8 cellular contexts compared by ENCODE assay signal in the genomic region with DNA sequence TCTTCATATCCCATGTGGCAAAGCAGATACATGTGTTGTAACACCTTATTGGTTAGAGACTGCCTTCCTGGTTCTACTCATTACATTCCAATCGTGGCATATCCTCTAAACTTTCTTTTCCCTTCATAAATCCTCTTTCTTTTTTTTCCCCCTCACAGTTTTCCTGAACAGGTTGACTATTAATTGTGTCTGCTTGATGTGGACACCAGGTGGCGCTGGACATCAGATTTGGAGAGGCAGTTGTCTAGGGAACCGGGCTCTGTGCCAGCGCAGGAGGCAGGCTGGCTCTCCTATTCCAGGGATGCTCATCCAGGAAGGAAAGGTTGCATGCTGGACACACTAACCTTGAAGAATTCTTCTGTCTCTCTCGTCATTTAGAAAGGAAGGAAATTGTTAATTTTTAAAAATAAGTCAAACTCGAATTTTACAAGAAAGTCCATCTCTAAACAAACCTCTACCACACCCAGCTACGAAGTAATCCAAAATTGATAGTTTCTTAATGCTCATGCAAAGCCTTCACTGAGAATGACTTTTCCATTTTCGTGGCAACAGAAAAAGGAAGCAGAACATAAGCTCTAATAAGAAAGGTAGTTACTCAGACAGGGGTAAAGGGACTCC. TPM values are rescaled to one million over a fixed set of nuclear protein-coding genes. Genes with fewer than 3 reads are reported as not detected.
A peak's percentile ranks its signal among the peaks of the same experiment; 100 is the strongest.
DNase-seq lines count a peak whose midpoint lies in the region; ATAC-seq and TF ChIP-seq lines count a peak whose summit lies in the region.

No MANE protein-coding gene starts in this region.

- no peaks in the 10 kb centered on the region for H3K9me2 ChIP-seq in PC-9 (ENCODE audit: insufficient read depth)

- no peaks in the 10 kb centered on the region for H3K4me1 ChIP-seq in PC-9 (replicated peaks; ENCODE audit: insufficient read depth)
- no peaks in the 10 kb centered on the region for H3K4me1 ChIP-seq in neural progenitor cell

- H3K4me2 ChIP-seq in PC-9 (no peak overlapping the region), neural progenitor cell (no peak overlapping the region)

- H4K20me1 ChIP-seq in PC-9 (ENCODE audit: insufficient read depth) (no peaks in the 10 kb centered on the region), neural progenitor cell (ENCODE audit: low read depth) (no peaks in the 10 kb centered on the region)

- H3F3A ChIP-seq in PC-9 (ENCODE audit: insufficient read depth, low read depth), result no peaks in the 10 kb centered on the region
- H3F3A ChIP-seq in neural progenitor cell (ENCODE audit: low read depth), result no peaks in the 10 kb centered on the region

- peak; percentile 90 for ATAC-seq in GM21529 (IDR thresholded peaks at IDR 0.05; ENCODE audit: unreplicated experiment)
- peak; percentile 45 to 55 for ATAC-seq in activated T-cell treated with anti-CD3 and anti-CD28 coated beads, Interleukin-2, amount 50 U/mL, for 72 hours (replicated peaks in 1 of 2)

- H2AFZ ChIP-seq in PC-9 (no peak overlapping the region), neural progenitor cell (replicated peaks) (no peak overlapping the region)

- POLR2A ChIA-PET in PC-9 (lab: Charles Lee; ENCODE audit: unreplicated experiment), result no interaction called here

- no peaks in the 10 kb centered on the region for H3K9me3 Mint-ChIP-seq in activated T-cell treated with anti-CD3 and anti-CD28 coated beads, Interleukin-2, amount 50 U/mL, for 72 hours
- no peaks in the 10 kb centered on the region for H3K9me3 Mint-ChIP-seq in neural progenitor cell

- DNase-seq in DMS79 (lab: John Stamatoyannopoulos, UW), result peak; percentile 1
- DNase-seq in KBM-7, result peak; percentile 63
- peak; percentile 68 to 69 for DNase-seq in PC-9
- peak; percentile 62 to 73 for DNase-seq in activated T-cell treated with anti-CD3 and anti-CD28 coated beads, Interleukin-2, amount 50 U/mL, for 72 hours
- peak; percentile 90 for DNase-seq in fibroblast of pulmonary artery (ENCODE audit: low read depth)
- peak; percentile 87 for DNase-seq in neural progenitor cell (ENCODE audit: low spot score)
- peak; percentile 64 for DNase-seq in stromal cell of bone marrow (ENCODE audit: low read depth)

- TF ChIP-seq CTCF in PC-9 (conservative IDR thresholded peaks at IDR 0.05) (peak; percentile 96), fibroblast of pulmonary artery (IDR thresholded peaks at IDR 0.05; ENCODE audit: low read length, missing control alignments) (peak; percentile 81), neural progenitor cell (IDR thresholded peaks at IDR 0.05) (peak; percentile 93)

- no peaks in the 10 kb centered on the region for H3K36me3 Mint-ChIP-seq in activated T-cell treated with anti-CD3 and anti-CD28 coated beads, Interleukin-2, amount 50 U/mL, for 72 hours (ENCODE audit: insufficient read depth in 2 of 2)
- no peaks in the 10 kb centered on the region for H3K36me3 Mint-ChIP-seq in neural progenitor cell

- CTCF ChIA-PET in PC-9 (lab: Charles Lee), result no interaction called here

- H3K36me3 ChIP-seq in PC-9 (ENCODE audit: low read depth) (no peaks in the 10 kb centered on the region), neural progenitor cell (no peaks in the 10 kb centered on the region)

- no peak overlapping the region for H3K4me3 Mint-ChIP-seq in activated T-cell treated with anti-CD3 and anti-CD28 coated beads, Interleukin-2, amount 50 U/mL, for 72 hours
- no peak overlapping the region for H3K4me3 Mint-ChIP-seq in neural progenitor cell

- H3K4me3 ChIP-seq in PC-9 (no peak overlapping the region), fibroblast of pulmonary artery (replicated peaks; ENCODE audit: low read depth, low read length) (no peak overlapping the region), neural progenitor cell (no peak overlapping the region)

- no peaks in the 10 kb centered on the region for H3K4me1 Mint-ChIP-seq in activated T-cell treated with anti-CD3 and anti-CD28 coated beads, Interleukin-2, amount 50 U/mL, for 72 hours (ENCODE audit: low read depth)
- peaks cover 2% of the 10 kb centered on the region for H3K4me1 Mint-ChIP-seq in neural progenitor cell

- H3K27me3 ChIP-seq in PC-9 (ENCODE audit: insufficient read depth, low read depth) (peaks cover 6% of the 10 kb centered on the region; the same call in 1 of the 2 replicates), neural progenitor cell (peaks cover 6% of the 10 kb centered on the region)

- H3K9ac ChIP-seq in neural progenitor cell, result no peak overlapping the region

- BruUV-seq in PC-9 (replicated peaks; lab: Mats Ljungman, UMichigan), result no TSS peak

- H3K27me3 Mint-ChIP-seq in activated T-cell treated with anti-CD3 and anti-CD28 coated beads, Interleukin-2, amount 50 U/mL, for 72 hours (ENCODE audit: low read depth), result no peaks in the 10 kb centered on the region
- no peaks in the 10 kb centered on the region for H3K27me3 Mint-ChIP-seq in neural progenitor cell (ENCODE audit: insufficient read depth, low read depth)

- H3K79me2 ChIP-seq in PC-9 (ENCODE audit: low read depth) (no peaks in the 10 kb centered on the region), neural progenitor cell (ENCODE audit: low read depth) (no peaks in the 10 kb centered on the region)

- no peak overlapping the region for H3K27ac ChIP-seq in PC-9
- H3K27ac ChIP-seq in neural progenitor cell, result no peak overlapping the region

- no peaks in the 10 kb centered on the region for H3K9me3 ChIP-seq in PC-9 (ENCODE audit: insufficient read depth, low read depth)
- no peaks in the 10 kb centered on the region for H3K9me3 ChIP-seq in neural progenitor cell (ENCODE audit: low read depth)

- H3K27ac Mint-ChIP-seq in activated T-cell treated with anti-CD3 and anti-CD28 coated beads, Interleukin-2, amount 50 U/mL, for 72 hours, result no peak overlapping the region
- H3K27ac Mint-ChIP-seq in neural progenitor cell, result no peak overlapping the region

- in situ Hi-C loops in KBM-7 (cut with MboI; ENCODE audit: low pct_unique_long_range_greater_than_20kb, low sequenced_read_pairs), result no loop called here

- intact Hi-C loops in PC-9 (cut with micrococcal nuclease; ENCODE audit: unreplicated experiment), result loop anchor here (5.0 to 10.0 kb wide), 4 partner anchors 34 to 1151 kb away; no protein-coding TSS in a partner anchor

RNA-seq across cellular contexts. Expression of gene ASB17, which starts 59.4 kb away (rescaled TPM):
- total RNA-seq in PC-9 (2021) (not detected in 2 replicates), neural progenitor cell (ENCODE audit: low replicate concordance) (not detected in 2 replicates)
- total RNA-seq in activated T-cell treated with anti-CD3 and anti-CD28 coated beads, Interleukin-2, amount 50 U/mL, for 72 hours, result not detected

Comparison
In these comparisons a context has a peak if more than half of its experiments do, and no peak if none do; other contexts are left out.
1. DNase-seq: peak in every context shown above with its lines; median percentile 90 in fibroblast of pulmonary artery; 87 in neural progenitor cell; 68 in PC-9; 68 in activated T-cell treated with anti-CD3 and anti-CD28 coated beads, Interleukin-2, amount 50 U/mL, for 72 hours; 64 in stromal cell of bone marrow; 63 in KBM-7; 1 in DMS79.